In the genomic region with DNA sequence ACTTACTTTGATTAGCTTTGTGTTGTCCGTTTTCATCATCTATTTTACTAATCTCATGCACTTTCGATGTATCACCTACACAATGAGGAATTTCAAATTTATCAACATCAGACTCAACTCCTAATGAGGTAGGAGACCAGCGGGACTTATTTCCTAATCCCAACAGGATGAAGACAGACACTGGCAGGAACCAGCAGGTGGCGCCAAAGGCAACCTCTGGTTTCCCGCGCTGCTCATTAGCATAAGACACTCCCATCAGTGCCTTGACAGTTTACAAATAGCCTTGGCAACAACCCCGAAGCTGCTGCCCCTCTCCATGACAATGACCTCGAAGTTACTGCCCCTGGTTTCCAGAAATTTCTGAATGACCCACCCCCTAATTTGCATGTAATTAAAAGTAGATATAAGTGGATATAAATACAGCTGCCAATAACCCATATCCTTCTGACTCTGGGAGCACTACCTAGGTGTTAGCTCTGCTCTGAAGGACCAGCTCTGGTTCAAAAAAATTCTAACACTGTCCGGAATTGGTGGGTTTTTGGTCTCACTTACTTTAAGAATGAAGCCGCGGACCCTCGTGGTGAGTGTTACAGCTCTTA, we compare ENCODE assay signal across 9 cellular contexts.
DNase-seq lines count a peak whose midpoint lies in the region; ATAC-seq and TF ChIP-seq lines count a peak whose summit lies in the region.
"Had no signal": no experiment of that assay in that cellular context is flagged by ENCODE, and none has a peak within 500 bp of the region (broad histone marks: within the 10 kb centered on the region; RNA-seq: fewer than 3 reads in every experiment).

No MANE protein-coding gene starts in this region.

- DNase-seq in A172 (ENCODE audit: low spot score) (peak; percentile 26), SK-N-MC (ENCODE audit: low read depth, low spot score) (peak; percentile 20), esophagus muscularis mucosa (ENCODE audit: extremely low spot score) (no peak), progenitor cell of endocrine pancreas (ENCODE audit: low spot score, unreplicated experiment) (no peak), ureter (ENCODE audit: low spot score) (no peak), GM20000 (ENCODE audit: low spot score) (no peak)

- no peaks in the 10 kb centered on the region for H3K36me3 Mint-ChIP-seq in progenitor cell of endocrine pancreas (ENCODE audit: insufficient read depth)
- H3K36me3 Mint-ChIP-seq: stimulated activated effector memory CD8-positive, alpha-beta T cell treated with anti-CD3 and anti-CD28 coated beads, Interleukin-12 subunit alpha, Interleukin-12 subunit beta, amount 100 ng/mL, for 72 hours had no signal

- no peak overlapping the region for H3K4me3 ChIP-seq in SK-N-MC
- no peak overlapping the region for H3K4me3 ChIP-seq in esophagus muscularis mucosa

- ATAC-seq in GM21529 (IDR thresholded peaks at IDR 0.05; ENCODE audit: unreplicated experiment) (peak; percentile 48), HG03097 (IDR thresholded peaks at IDR 0.05; ENCODE audit: low FRiP score, unreplicated experiment) (no peak)
- ATAC-seq: stimulated activated effector memory CD8-positive, alpha-beta T cell treated with anti-CD3 and anti-CD28 coated beads, Interleukin-12 subunit alpha, Interleukin-12 subunit beta, amount 100 ng/mL, for 72 hours had no signal

- no peak for TF ChIP-seq POLR2A in esophagus muscularis mucosa (IDR thresholded peaks at IDR 0.05; ENCODE audit: low read depth)

- no peak overlapping the region for H3K27ac ChIP-seq in SK-N-MC
- no peak overlapping the region for H3K27ac ChIP-seq in esophagus muscularis mucosa (replicated peaks in 1 of 4)

- H3K27me3 ChIP-seq in esophagus muscularis mucosa: no peaks in the 10 kb centered on the region

- H3K27me3 Mint-ChIP-seq in progenitor cell of endocrine pancreas: no peaks in the 10 kb centered on the region

- no peaks in the 10 kb centered on the region for H3K4me1 Mint-ChIP-seq in progenitor cell of endocrine pancreas (ENCODE audit: low read depth)
- H3K4me1 Mint-ChIP-seq: stimulated activated effector memory CD8-positive, alpha-beta T cell treated with anti-CD3 and anti-CD28 coated beads, Interleukin-12 subunit alpha, Interleukin-12 subunit beta, amount 100 ng/mL, for 72 hours had no signal

- H3K36me3 ChIP-seq in SK-N-MC (ENCODE audit: insufficient read depth, low read length): no peaks in the 10 kb centered on the region
- no peaks in the 10 kb centered on the region for H3K36me3 ChIP-seq in esophagus muscularis mucosa

- H3K9me3 ChIP-seq in SK-N-MC (ENCODE audit: low read depth, low read length) (no peaks in the 10 kb centered on the region), esophagus muscularis mucosa (no peaks in the 10 kb centered on the region)

- H3K9ac ChIP-seq in SK-N-MC (ENCODE audit: insufficient read length): no peak overlapping the region

- no peak for TF ChIP-seq EP300 in esophagus muscularis mucosa (IDR thresholded peaks at IDR 0.05)

- peaks cover 7% of the 10 kb centered on the region for H3K9me3 Mint-ChIP-seq in progenitor cell of endocrine pancreas (ENCODE audit: low read depth)

- intact Hi-C loops in esophagus muscularis mucosa (cut with DNase I): no loop called here

- peak; percentile 12 to 40 (median 19) for TF ChIP-seq CTCF in esophagus muscularis mucosa (IDR thresholded peaks at IDR 0.05)
- TF ChIP-seq CTCF in progenitor cell of endocrine pancreas (IDR thresholded peaks at IDR 0.05; ENCODE audit: unreplicated experiment): peak; percentile 56
- no peak for TF ChIP-seq CTCF in GM20000 (IDR thresholded peaks at IDR 0.05; ENCODE audit: extremely low read depth, missing control alignments)

- no peak overlapping the region for H3K4me3 Mint-ChIP-seq in progenitor cell of endocrine pancreas (ENCODE audit: low read depth)
- H3K4me3 Mint-ChIP-seq: stimulated activated effector memory CD8-positive, alpha-beta T cell treated with anti-CD3 and anti-CD28 coated beads, Interleukin-12 subunit alpha, Interleukin-12 subunit beta, amount 100 ng/mL, for 72 hours had no signal

- no peak overlapping the region for H3K27ac Mint-ChIP-seq in progenitor cell of endocrine pancreas
- H3K27ac Mint-ChIP-seq: stimulated activated effector memory CD8-positive, alpha-beta T cell treated with anti-CD3 and anti-CD28 coated beads, Interleukin-12 subunit alpha, Interleukin-12 subunit beta, amount 100 ng/mL, for 72 hours had no signal

- WGBS in esophagus muscularis mucosa: 87% methylated on average over 12 of the region's 12 CpGs

- H3K4me1 ChIP-seq in esophagus muscularis mucosa: no peaks in the 10 kb centered on the region

Comparison
In these comparisons a context has a peak if more than half of its experiments do, and no peak if none do; other contexts are left out.
1. DNase-seq: peak in A172 (single experiment) and SK-N-MC (single experiment); none in esophagus muscularis mucosa (single experiment), progenitor cell of endocrine pancreas (single experiment), ureter (single experiment) and GM20000 (single experiment).